In genomic region chrX:38973327-38973726, GRCh38 we compare ENCODE assay signal across 19 cellular contexts.
DNase-seq lines count a peak whose midpoint lies in the region; ATAC-seq and TF ChIP-seq lines count a peak whose summit lies in the region.
"Had no signal": no experiment of that assay in that cellular context is flagged by ENCODE, and none has a peak within 500 bp of the region (broad histone marks: within the 10 kb centered on the region; RNA-seq: fewer than 3 reads in every experiment).

No MANE protein-coding gene starts in this region.

- H3F3A ChIP-seq in GM23338 (replicated peaks; ENCODE audit: low read depth): no peaks in the 10 kb centered on the region

- H3K4me3 Mint-ChIP-seq in nephron (no peak overlapping the region), natural killer cell (no peak overlapping the region), GM23338 (no peak overlapping the region)
- H3K4me3 Mint-ChIP-seq: stimulated activated naive B cell treated with anti-CD40 and anti-IgM and Interleukin-4, amounts not matched to agents 10 μg/mL and 1 μg/mL and 100 μg/mL, for 72 hours; T-cell had no signal

- H3K4me1 Mint-ChIP-seq in nephron (no peaks in the 10 kb centered on the region), natural killer cell (no peaks in the 10 kb centered on the region), GM23338 (no peaks in the 10 kb centered on the region)
- H3K4me1 Mint-ChIP-seq: CD4-positive, alpha-beta memory T cell; stimulated activated naive B cell treated with anti-CD40 and anti-IgM and Interleukin-4, amounts not matched to agents 10 μg/mL and 1 μg/mL and 100 μg/mL, for 72 hours; T-cell had no signal

- no peaks in the 10 kb centered on the region for H3K79me2 ChIP-seq in GM23338 (replicated peaks; ENCODE audit: insufficient read depth)

- H3K27me3 Mint-ChIP-seq in nephron (ENCODE audit: low read depth): no peaks in the 10 kb centered on the region
- H3K27me3 Mint-ChIP-seq in natural killer cell (ENCODE audit: low read depth in 2 of 2): peaks cover 5 to 32% of the 10 kb centered on the region in 2 donors
- H3K27me3 Mint-ChIP-seq in GM23338 (ENCODE audit: insufficient read depth, low read depth, poor library complexity): no peaks in the 10 kb centered on the region
- H3K27me3 Mint-ChIP-seq: CD4-positive, alpha-beta memory T cell had no signal

- no peaks in the 10 kb centered on the region for H3K36me3 ChIP-seq in GM23338 (ENCODE audit: insufficient read depth)
- H3K36me3 ChIP-seq: HAP-1 had no signal

- H3K4me3 ChIP-seq in choroid plexus epithelial cell (ENCODE audit: low read depth, low read length) (no peak overlapping the region), GM23338 (no peak overlapping the region)
- H3K4me3 ChIP-seq: HAP-1 had no signal

- TF ChIP-seq CTCF in choroid plexus epithelial cell (conservative IDR thresholded peaks at IDR 0.05; ENCODE audit: low read depth, low read length) (no peak), nephron (IDR thresholded peaks at IDR 0.05; ENCODE audit: unreplicated experiment in 3 of 3) (no peak), GM10266 (IDR thresholded peaks at IDR 0.05; ENCODE audit: control insufficient read depth, insufficient read depth, low read depth, missing control alignments) (no peak), natural killer cell (IDR thresholded peaks at IDR 0.05) (no peak), GM23338 (conservative IDR thresholded peaks at IDR 0.05; ENCODE audit: low read depth in 2 of 2) (no peak)

- no peak overlapping the region for H3K27ac ChIP-seq in GM23338 (ENCODE audit: low read depth)
- H3K27ac ChIP-seq: epithelial cell of prostate had no signal

- ATAC-seq in natural killer cell: no peak
- no peak for ATAC-seq in GM23338
- ATAC-seq: stimulated activated naive B cell treated with anti-CD40 and anti-IgM and Interleukin-4, amounts not matched to agents 10 μg/mL and 1 μg/mL and 100 μg/mL, for 72 hours; T-cell had no signal

- DNase-seq in HCEC 1CT (peak; percentile 1), NCI-H226 (peak; percentile 37), choroid plexus epithelial cell (ENCODE audit: low read depth) (peak; percentile 9), GM10266 (ENCODE audit: extremely low spot score) (no peak), natural killer cell (no peak), GM23338 (ENCODE audit: low spot score) (no peak)
- DNase-seq: activated gamma-delta T cell treated with Interleukin-2 at 50 U/mL for 16 hours; CD4-positive, alpha-beta memory T cell; DMS53; Karpas-422; midbrain; NCI-H1105 treated with DMSO at 0.1 percent for 48 hours; NCI-H526 treated with DMSO at 0.1 percent for 48 hours; stimulated activated CD4-positive, alpha-beta T cell treated with anti-CD3 and anti-CD28 coated beads, Interleukin-1b, Interleukin-23, amount 100 ng/mL, for 48 hours; stimulated activated naive B cell treated with anti-CD40 and anti-IgM and Interleukin-4, amounts not matched to agents 10 μg/mL and 1 μg/mL and 100 μg/mL, for 72 hours; T-cell had no signal

- H2AFZ ChIP-seq in GM23338: no peak overlapping the region

- H3K27ac Mint-ChIP-seq in nephron (peak overlapping the region in 2 of 3 experiments; percentile 15 to 74), natural killer cell (no peak overlapping the region), GM23338 (no peak overlapping the region)
- H3K27ac Mint-ChIP-seq: CD4-positive, alpha-beta memory T cell; stimulated activated naive B cell treated with anti-CD40 and anti-IgM and Interleukin-4, amounts not matched to agents 10 μg/mL and 1 μg/mL and 100 μg/mL, for 72 hours; T-cell had no signal

- no peaks in the 10 kb centered on the region for H3K4me1 ChIP-seq in GM23338 (ENCODE audit: insufficient read depth)
- H3K4me1 ChIP-seq: HAP-1 had no signal

- H3K9me3 Mint-ChIP-seq in nephron: peaks cover 11% of the 10 kb centered on the region
- no peaks in the 10 kb centered on the region for H3K9me3 Mint-ChIP-seq in natural killer cell
- H3K9me3 Mint-ChIP-seq in GM23338: no peaks in the 10 kb centered on the region
- H3K9me3 Mint-ChIP-seq: CD4-positive, alpha-beta memory T cell; T-cell had no signal

- H3K27me3 ChIP-seq in GM23338 (ENCODE audit: insufficient read depth): no peaks in the 10 kb centered on the region

- no peak overlapping the region for H3K4me2 ChIP-seq in GM23338

- no peaks in the 10 kb centered on the region for H4K20me1 ChIP-seq in GM23338 (replicated peaks; ENCODE audit: insufficient read depth)

- H3K36me3 Mint-ChIP-seq in nephron (ENCODE audit: low read depth) (no peaks in the 10 kb centered on the region), natural killer cell (no peaks in the 10 kb centered on the region), GM23338 (ENCODE audit: low read depth) (no peaks in the 10 kb centered on the region)
- H3K36me3 Mint-ChIP-seq: CD4-positive, alpha-beta memory T cell; stimulated activated naive B cell treated with anti-CD40 and anti-IgM and Interleukin-4, amounts not matched to agents 10 μg/mL and 1 μg/mL and 100 μg/mL, for 72 hours; T-cell had no signal

- intact Hi-C loops in natural killer cell (cut with micrococcal nuclease): no loop called here

- no peaks in the 10 kb centered on the region for H3K9me2 ChIP-seq in GM23338 (ENCODE audit: insufficient read depth)

TF ChIP-seq in GM23338, 12 proteins besides CTCF, POLR2A, EP300 and RAD21:
- no peak for TF ChIP-seq CREB1 (CRISPR knock-in tag; IDR thresholded peaks at IDR 0.05; ENCODE audit: low read depth)

Comparison
In these comparisons a context has a peak if more than half of its experiments do, and no peak if none do; other contexts are left out.
1. DNase-seq: peak in HCEC 1CT (single experiment), NCI-H226 (single experiment) and choroid plexus epithelial cell (single experiment); none in GM10266 (single experiment), natural killer cell (single experiment) and GM23338 (single experiment).
2. H3K27ac Mint-ChIP-seq: peak in nephron (2 of 3); none in natural killer cell (0 of 2) and GM23338 (single experiment).